19 cellular contexts compared by ENCODE assay signal in genomic region chr19:17611462-17612244, GRCh38.
"Had no signal": no experiment of that assay in that cellular context is flagged by ENCODE, and none has a peak within 500 bp of the region (broad histone marks: within the 10 kb centered on the region; RNA-seq: fewer than 3 reads in every experiment).

No MANE protein-coding gene starts in this region.

- H3K4me3 ChIP-seq: esophagus muscularis mucosa, heart left ventricle, lower lobe of right lung, spleen, testis, uterus had no signal

- DNase-seq: activated CD4-positive, alpha-beta T cell treated with anti-CD3 and anti-CD28 coated beads, Interleukin-2, amount 50 U/mL, for 48 hours; activated CD8-positive, alpha-beta memory T cell treated with anti-CD3 and anti-CD28 coated beads, Interleukin-2, amount 50 U/mL, for 48 hours; activated naive CD4-positive, alpha-beta T cell treated with Interleukin-2 at 50 U/mL for 16 hours; activated naive CD8-positive, alpha-beta T cell treated with anti-CD3 and anti-CD28 coated beads for 36 hours; activated T-cell treated with anti-CD3 and anti-CD28 coated beads, Interleukin-2, amount 50 U/mL, for 4 hours; central memory CD4-positive, alpha-beta T cell; effector memory CD4-positive, alpha-beta T cell; heart left ventricle; islet precursor cell; lower lobe of right lung; naive thymus-derived CD4-positive, alpha-beta T cell; spleen; stimulated activated CD4-positive, alpha-beta T cell treated with anti-CD3 and anti-CD28 coated beads, Interleukin-4, amount 100 ng/mL, for 1 hour; stimulated activated naive CD4-positive, alpha-beta T cell; T1000; testis; trophoblast cell; uterus had no signal

- H3K27me3 ChIP-seq: testis, uterus had no signal

- H3K36me3 ChIP-seq: esophagus muscularis mucosa, heart left ventricle, lower lobe of right lung, spleen, uterus had no signal
